Comparison of ENCODE assay signal across 1 cellular context in genomic region chr7:20327047-20327446, GRCh38.
A peak's percentile ranks its signal among the peaks of the same experiment; 100 is the strongest.
TF ChIP-seq lines count a peak whose summit lies in the region.

No MANE protein-coding gene starts in this region.

TF ChIP-seq in SK-N-SH, 30 proteins besides CTCF, POLR2A, EP300 and RAD21 (continued from another document):
- TF ChIP-seq USF1 (IDR thresholded peaks at IDR 0.05; ENCODE audit: borderline replicate concordance, low read depth) (no peak), SMC3 (IDR thresholded peaks at IDR 0.05; ENCODE audit: low read depth, low read length) (no peak), FOSL2 (IDR thresholded peaks at IDR 0.05; ENCODE audit: borderline replicate concordance, low read depth) (peak; percentile 72), NFIC (IDR thresholded peaks at IDR 0.05; ENCODE audit: borderline replicate concordance) (peak; percentile 77), FOXM1 (IDR thresholded peaks at IDR 0.05; ENCODE audit: low read depth) (no peak), CHD2 (IDR thresholded peaks at IDR 0.05; ENCODE audit: low read length, partially characterized antibody) (no peak), MEF2A (IDR thresholded peaks at IDR 0.05; ENCODE audit: borderline replicate concordance, low read depth) (no peak), POLR2AphosphoS5 (IDR thresholded peaks at IDR 0.05; ENCODE audit: low read depth, low read length) (no peak), PBX3 (IDR thresholded peaks at IDR 0.05) (peak; percentile 84), RCOR1 (IDR thresholded peaks at IDR 0.05; ENCODE audit: low read length) (no peak), MAX (IDR thresholded peaks at IDR 0.05; ENCODE audit: low read depth) (no peak), TEAD4 (IDR thresholded peaks at IDR 0.05; ENCODE audit: borderline replicate concordance, insufficient read depth) (no peak)
